Comparison of ENCODE assay signal across 15 cellular contexts in the genomic region with DNA sequence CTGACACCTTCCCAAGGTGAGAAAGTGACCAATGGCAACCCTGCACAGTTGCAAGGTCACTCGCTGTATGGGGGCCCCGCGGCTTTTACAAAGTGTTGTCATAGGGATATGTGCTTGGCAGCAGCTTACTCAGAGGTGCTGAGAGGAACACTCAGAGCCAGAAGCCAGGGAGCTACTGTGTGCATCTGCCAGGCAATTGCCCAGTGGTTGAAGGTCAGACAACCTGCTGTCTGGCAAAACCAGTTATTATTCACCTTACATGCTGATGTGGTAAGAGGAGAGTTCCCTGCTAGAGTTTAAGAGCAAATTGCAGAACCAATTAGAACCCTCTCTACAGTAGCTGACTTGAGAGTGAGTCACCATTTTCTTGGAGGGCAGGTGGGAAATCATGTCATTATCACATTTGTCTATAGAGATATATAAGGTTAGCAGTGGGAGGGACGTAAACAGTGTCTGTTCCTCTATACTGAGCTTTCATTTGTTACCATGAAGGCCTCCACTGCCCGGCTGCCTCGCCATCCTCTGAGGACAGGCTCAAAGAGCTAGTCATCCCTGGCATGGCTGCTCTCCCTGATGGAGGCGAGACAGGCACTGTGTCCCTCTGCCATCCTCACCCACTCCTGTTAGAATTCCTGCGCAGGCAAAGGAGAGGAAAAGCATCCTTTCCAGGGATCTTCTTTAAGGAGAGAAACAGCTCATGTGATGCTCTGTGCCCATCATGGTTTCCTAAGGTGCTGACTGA.
DNase-seq lines count a peak whose midpoint lies in the region; ATAC-seq lines count a peak whose summit lies in the region.
"Had no signal": no experiment of that assay in that cellular context is flagged by ENCODE, and none has a peak within 500 bp of the region (broad histone marks: within the 10 kb centered on the region; RNA-seq: fewer than 3 reads in every experiment).

No MANE protein-coding gene starts in this region.

- ATAC-seq in activated T-cell treated with anti-CD3 and anti-CD28 coated beads, Interleukin-2, amount 50 U/mL, for 4 hours: peak; percentile 71 to 74
- peak; percentile 84 for ATAC-seq in activated T-cell treated with anti-CD3 and anti-CD28 coated beads, Interleukin-2, amount 50 U/mL, for 72 hours (replicated peaks in 1 of 2)
- ATAC-seq in Right ventricle myocardium superior (ENCODE audit: poor library complexity) (peak; percentile 86), GM21381 (IDR thresholded peaks at IDR 0.05; ENCODE audit: unreplicated experiment) (no peak), HG03439 (IDR thresholded peaks at IDR 0.05; ENCODE audit: unreplicated experiment) (no peak)

- H3K4me3 Mint-ChIP-seq in activated T-cell treated with anti-CD3 and anti-CD28 coated beads, Interleukin-2, amount 50 U/mL, for 4 hours: no peak overlapping the region
- H3K4me3 Mint-ChIP-seq in activated T-cell treated with anti-CD3 and anti-CD28 coated beads, Interleukin-2, amount 50 U/mL, for 72 hours: no peak overlapping the region
- H3K4me3 Mint-ChIP-seq: activated naive CD4-positive, alpha-beta T cell treated with anti-CD3 and anti-CD28 coated beads, Interleukin-2, amount 50 U/mL, for 24 hours; immature natural killer cell had no signal

- H3K27ac Mint-ChIP-seq in activated T-cell treated with anti-CD3 and anti-CD28 coated beads, Interleukin-2, amount 50 U/mL, for 72 hours: no peak overlapping the region
- H3K27ac Mint-ChIP-seq: activated naive CD4-positive, alpha-beta T cell treated with anti-CD3 and anti-CD28 coated beads, Interleukin-2, amount 50 U/mL, for 24 hours; immature natural killer cell had no signal

- peaks cover under 1% of the 10 kb centered on the region for H3K4me1 Mint-ChIP-seq in activated T-cell treated with anti-CD3 and anti-CD28 coated beads, Interleukin-2, amount 50 U/mL, for 4 hours (ENCODE audit: low read depth)
- H3K4me1 Mint-ChIP-seq in activated T-cell treated with anti-CD3 and anti-CD28 coated beads, Interleukin-2, amount 50 U/mL, for 72 hours (ENCODE audit: low read depth): peaks cover 21% of the 10 kb centered on the region
- H3K4me1 Mint-ChIP-seq: activated naive CD4-positive, alpha-beta T cell treated with anti-CD3 and anti-CD28 coated beads, Interleukin-2, amount 50 U/mL, for 24 hours had no signal

- peaks cover 12% of the 10 kb centered on the region for H3K36me3 Mint-ChIP-seq in activated T-cell treated with anti-CD3 and anti-CD28 coated beads, Interleukin-2, amount 50 U/mL, for 4 hours (ENCODE audit: insufficient read depth)
- H3K36me3 Mint-ChIP-seq in activated T-cell treated with anti-CD3 and anti-CD28 coated beads, Interleukin-2, amount 50 U/mL, for 72 hours (ENCODE audit: insufficient read depth in 2 of 2): peaks cover 5 to 7% of the 10 kb centered on the region in 2 donors

- no peaks in the 10 kb centered on the region for H3K9me3 Mint-ChIP-seq in activated T-cell treated with anti-CD3 and anti-CD28 coated beads, Interleukin-2, amount 50 U/mL, for 4 hours
- H3K9me3 Mint-ChIP-seq in activated T-cell treated with anti-CD3 and anti-CD28 coated beads, Interleukin-2, amount 50 U/mL, for 72 hours: no peaks in the 10 kb centered on the region
- H3K9me3 Mint-ChIP-seq: activated naive CD4-positive, alpha-beta T cell treated with anti-CD3 and anti-CD28 coated beads, Interleukin-2, amount 50 U/mL, for 24 hours; immature natural killer cell had no signal

- DNase-seq in activated T-cell treated with anti-CD3 and anti-CD28 coated beads, Interleukin-2, amount 50 U/mL, for 4 hours: no peak
- no peak for DNase-seq in activated T-cell treated with anti-CD3 and anti-CD28 coated beads, Interleukin-2, amount 50 U/mL, for 1 hour
- peak in 1 of 2 donors; percentile 31 for DNase-seq in activated T-cell treated with anti-CD3 and anti-CD28 coated beads, Interleukin-2, amount 50 U/mL, for 72 hours
- DNase-seq in Right ventricle myocardium superior: peak; percentile 74
- peak; percentile 43 for DNase-seq in stimulated activated CD8-positive, alpha-beta memory T cell treated with anti-CD3 and anti-CD28 coated beads, Interleukin-4, amount 100 ng/mL, for 48 hours
- DNase-seq in DMS 273 (lab: John Stamatoyannopoulos, UW; ENCODE audit: unreplicated experiment): no peak
- DNase-seq: activated CD4-positive, CD25-positive, alpha-beta regulatory T cell treated with anti-CD3 and anti-CD28 coated beads, Interleukin-2, amount 50 U/mL, for 72 hours; DMS79; immature natural killer cell; NCI-H2081 treated with DMSO at 0.1 percent for 48 hours; stimulated activated CD4-positive, alpha-beta T cell treated with anti-CD3 and anti-CD28 coated beads, Interleukin-2, amount 100 ng/mL, for 48 hours; stimulated activated naive CD4-positive, alpha-beta T cell treated with Interleukin-2 at 50 U/mL for 16 hours had no signal

- H3K27me3 Mint-ChIP-seq in activated T-cell treated with anti-CD3 and anti-CD28 coated beads, Interleukin-2, amount 50 U/mL, for 4 hours (ENCODE audit: low read depth): no peaks in the 10 kb centered on the region
- no peaks in the 10 kb centered on the region for H3K27me3 Mint-ChIP-seq in activated T-cell treated with anti-CD3 and anti-CD28 coated beads, Interleukin-2, amount 50 U/mL, for 72 hours (ENCODE audit: low read depth)
- H3K27me3 Mint-ChIP-seq: activated naive CD4-positive, alpha-beta T cell treated with anti-CD3 and anti-CD28 coated beads, Interleukin-2, amount 50 U/mL, for 24 hours had no signal

- intact Hi-C loops in Right ventricle myocardium superior (cut with DNase I): no loop called here

Comparison
In these comparisons a context has a peak if more than half of its experiments do, and no peak if none do; other contexts are left out.
1. ATAC-seq: peak in activated T-cell treated with anti-CD3 and anti-CD28 coated beads, Interleukin-2, amount 50 U/mL, for 4 hours (2 of 2), activated T-cell treated with anti-CD3 and anti-CD28 coated beads, Interleukin-2, amount 50 U/mL, for 72 hours (2 of 2) and Right ventricle myocardium superior (single experiment); none in GM21381 (single experiment) and HG03439 (single experiment).
2. DNase-seq: peak in Right ventricle myocardium superior (single experiment) and stimulated activated CD8-positive, alpha-beta memory T cell treated with anti-CD3 and anti-CD28 coated beads, Interleukin-4, amount 100 ng/mL, for 48 hours (single experiment); none in activated T-cell treated with anti-CD3 and anti-CD28 coated beads, Interleukin-2, amount 50 U/mL, for 4 hours (single experiment), activated T-cell treated with anti-CD3 and anti-CD28 coated beads, Interleukin-2, amount 50 U/mL, for 1 hour (single experiment) and DMS 273 (single experiment).